ENCODE assay signal across 8 cellular contexts in the genomic region with DNA sequence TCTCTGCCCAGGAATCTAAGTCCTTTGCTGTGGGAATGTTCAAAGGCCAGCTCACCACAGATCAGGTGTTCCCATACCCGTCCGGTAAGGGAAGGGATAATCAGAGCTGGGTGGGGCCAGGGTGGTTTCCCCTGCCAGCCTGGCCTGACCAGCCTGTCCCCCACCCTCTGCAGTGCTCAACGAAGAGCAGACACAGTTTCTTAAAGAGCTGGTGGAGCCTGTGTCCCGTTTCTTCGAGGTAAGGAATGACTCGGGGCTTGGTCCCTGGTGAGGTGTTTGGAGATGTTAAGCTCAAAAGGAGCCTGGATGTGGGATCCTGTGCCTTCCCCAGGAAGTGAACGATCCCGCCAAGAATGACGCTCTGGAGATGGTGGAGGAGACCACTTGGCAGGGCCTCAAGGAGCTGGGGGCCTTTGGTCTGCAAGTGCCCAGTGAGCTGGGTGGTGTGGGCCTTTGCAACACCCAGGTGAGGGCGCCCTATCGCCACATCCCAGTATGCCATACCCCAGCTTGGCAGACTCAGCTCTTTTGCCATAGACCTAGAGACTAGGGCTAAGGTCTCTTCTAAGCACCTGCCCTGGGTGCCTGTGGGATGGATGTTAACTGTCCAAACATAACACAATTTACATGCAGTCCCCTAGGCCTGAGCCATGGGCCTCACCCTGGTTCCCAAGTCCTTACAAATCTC. TPM values are rescaled to one million over a fixed set of nuclear protein-coding genes. Genes with fewer than 3 reads are reported as not detected.
DNase-seq lines count a peak whose midpoint lies in the region; ATAC-seq and TF ChIP-seq lines count a peak whose summit lies in the region.

No MANE protein-coding gene starts in this region.

- H3K4me3 ChIP-seq in GM06990 (replicated peaks; ENCODE audit: low read depth, low read length) (peak overlapping the region; percentile 81), duodenal mucosa (ENCODE audit: low read depth in 1 of 2, low read length in 2 of 2) (peak overlapping the region; percentile 90 to 92), stomach (peak overlapping the region; percentile 59 to 95 (median 83))

- ATAC-seq in activated CD4-positive, CD25-positive, alpha-beta regulatory T cell treated with anti-CD3 and anti-CD28 coated beads, Interleukin-2, amount 50 U/mL, for 24 hours, result peak; percentile 51 to 54
- ATAC-seq in memory B cell (ENCODE audit: low read depth) (peak; percentile 68), GM21447 (IDR thresholded peaks at IDR 0.05; ENCODE audit: unreplicated experiment) (no peak), GM21723 (IDR thresholded peaks at IDR 0.05; ENCODE audit: unreplicated experiment) (no peak)

- peaks cover 44 to 48% of the 10 kb centered on the region in 2 donors for H3K4me1 ChIP-seq in duodenal mucosa (ENCODE audit: control insufficient read depth in 1 of 2, insufficient read depth in 2 of 2, low read length in 2 of 2)
- peaks cover 49 to 88% (median 67%) of the 10 kb centered on the region in 4 donors for H3K4me1 ChIP-seq in stomach

- peak overlapping the region; percentile 95 for H3K4me3 Mint-ChIP-seq in memory B cell

- no peak for TF ChIP-seq EP300 in stomach (IDR thresholded peaks at IDR 0.05)

- 13 to 27% (median 16%) methylated on average over 11 of the region's 11 CpGs for WGBS in stomach, 5 donors

- H3K36me3 Mint-ChIP-seq in memory B cell, result peaks cover 9% of the 10 kb centered on the region

- TF ChIP-seq CTCF in GM06990 (IDR thresholded peaks at IDR 0.05; ENCODE audit: insufficient read depth, low read length, poor library complexity, severe bottlenecking) (peak; percentile 68), stomach (IDR thresholded peaks at IDR 0.05) (peak in 4 of 7 experiments; percentile 10 to 41 (median 16))

- H3K36me3 ChIP-seq in GM06990 (ENCODE audit: control insufficient read depth, insufficient read depth, low read length), result peaks cover 19% of the 10 kb centered on the region
- H3K36me3 ChIP-seq in duodenal mucosa (ENCODE audit: control insufficient read depth in 1 of 2, insufficient read depth in 2 of 2, low read length in 2 of 2), result peaks cover 39 to 48% of the 10 kb centered on the region in 2 donors
- H3K36me3 ChIP-seq in stomach, result peaks cover 42 to 49% (median 47%) of the 10 kb centered on the region in 4 donors

- H3K9me3 Mint-ChIP-seq in memory B cell, result no peaks in the 10 kb centered on the region

- H3K27ac Mint-ChIP-seq in memory B cell, result peak overlapping the region; percentile 86

- intact Hi-C loops in stomach (cut with DNase I; ENCODE audit: low total_unique reads), result no loop called here

- H3K27ac ChIP-seq in duodenal mucosa (ENCODE audit: low read depth, low read length) (peak overlapping the region; percentile 98), stomach (peak overlapping the region; percentile 93 to 100 (median 98))

- H3K27me3 ChIP-seq in GM06990 (replicated peaks; ENCODE audit: control insufficient read depth, insufficient read depth, low read length), result no peaks in the 10 kb centered on the region
- H3K27me3 ChIP-seq in duodenal mucosa (ENCODE audit: control insufficient read depth in 1 of 2, insufficient read depth in 2 of 2, low read length in 2 of 2), result no peaks in the 10 kb centered on the region
- peaks cover 0 to 12% (median 0%) of the 10 kb centered on the region in 3 donors for H3K27me3 ChIP-seq in stomach

- H3K9ac ChIP-seq in duodenal mucosa (ENCODE audit: low read depth in 1 of 2, low read length in 2 of 2), result peak overlapping the region; percentile 85 to 95

- TF ChIP-seq POLR2A in stomach (IDR thresholded peaks at IDR 0.05), result no peak

- H3K27me3 Mint-ChIP-seq in memory B cell, result peaks cover 4% of the 10 kb centered on the region

- H3K9me3 ChIP-seq in duodenal mucosa (ENCODE audit: control insufficient read depth in 1 of 2, low read length in 2 of 2) (no peaks in the 10 kb centered on the region), stomach (no peaks in the 10 kb centered on the region)

- DNase-seq in GM06990 (ENCODE audit: extremely low read depth, insufficient read length), result peak; percentile 47
- peak; percentile 56 for DNase-seq in MV-4-11 (lab: John Stamatoyannopoulos, UW)
- peak in 1 of 2 donors; percentile 38 for DNase-seq in memory B cell (ENCODE audit: low spot score in 2 of 2)
- peak; percentile 70 for DNase-seq in stomach

- peaks cover 30% of the 10 kb centered on the region for H3K4me1 Mint-ChIP-seq in memory B cell

RNA-seq across cellular contexts. Expression of a gene that starts 1.0 kb away (rescaled TPM):
- total RNA-seq in stomach, result 1,000 to 10,000 TPM in 3 of 5 donors, 100 to 1,000 TPM in 2; 348 to 3,058 (median 1,195) TPM
- 100 to 1,000 TPM; 651 to 783 (median 654) TPM for polyA plus RNA-seq in stomach

RNA-seq across cellular contexts. Expression of a gene that starts 1.1 kb away (rescaled TPM):
- total RNA-seq in stomach, result 10 to 100 TPM in 3 of 5 donors, 1 to 10 TPM in 2; 3.2 to 26.3 (median 10.6) TPM
- 10 to 100 TPM in 1 of 3 donors, 1 to 10 TPM in 2; 5.8 to 11.5 (median 7.0) TPM for polyA plus RNA-seq in stomach

RNA-seq across cellular contexts. Expression of a gene that starts 13.6 kb away (rescaled TPM):
- 100 to 1,000 TPM in 1 of 5 donors, 10 to 100 TPM in 4; 16.9 to 114 (median 19.7) TPM for total RNA-seq in stomach
- polyA plus RNA-seq in stomach, result 10 to 100 TPM; 12.1 to 14.5 (median 14.5) TPM

RNA-seq across cellular contexts. Expression of a gene that starts 18.5 kb away (rescaled TPM):
- 10 to 100 TPM in 3 of 5 donors, 1 to 10 TPM in 2; 5.2 to 26.2 (median 14.0) TPM for total RNA-seq in stomach
- polyA plus RNA-seq in stomach, result 10 to 100 TPM; 21.3 to 27.2 (median 21.5) TPM

RNA-seq across cellular contexts. Expression of a gene that starts 21.5 kb away (rescaled TPM):
- 100 to 1,000 TPM; 111 to 419 (median 206) TPM for total RNA-seq in stomach
- polyA plus RNA-seq in stomach, result 1,000 to 10,000 TPM in 1 of 3 donors, 100 to 1,000 TPM in 2; 773 to 1,252 (median 934) TPM

Comparison
In these comparisons a context has a peak if more than half of its experiments do, and no peak if none do; other contexts are left out.
1. ATAC-seq: peak in activated CD4-positive, CD25-positive, alpha-beta regulatory T cell treated with anti-CD3 and anti-CD28 coated beads, Interleukin-2, amount 50 U/mL, for 24 hours (2 of 2) and memory B cell (single experiment); none in GM21447 (single experiment) and GM21723 (single experiment).
2. Peak in every context shown above with its lines, with median percentiles within 50 percentile points of each other: H3K4me3 ChIP-seq.